ENCODE assay signal across 1 cellular context in the genomic region with DNA sequence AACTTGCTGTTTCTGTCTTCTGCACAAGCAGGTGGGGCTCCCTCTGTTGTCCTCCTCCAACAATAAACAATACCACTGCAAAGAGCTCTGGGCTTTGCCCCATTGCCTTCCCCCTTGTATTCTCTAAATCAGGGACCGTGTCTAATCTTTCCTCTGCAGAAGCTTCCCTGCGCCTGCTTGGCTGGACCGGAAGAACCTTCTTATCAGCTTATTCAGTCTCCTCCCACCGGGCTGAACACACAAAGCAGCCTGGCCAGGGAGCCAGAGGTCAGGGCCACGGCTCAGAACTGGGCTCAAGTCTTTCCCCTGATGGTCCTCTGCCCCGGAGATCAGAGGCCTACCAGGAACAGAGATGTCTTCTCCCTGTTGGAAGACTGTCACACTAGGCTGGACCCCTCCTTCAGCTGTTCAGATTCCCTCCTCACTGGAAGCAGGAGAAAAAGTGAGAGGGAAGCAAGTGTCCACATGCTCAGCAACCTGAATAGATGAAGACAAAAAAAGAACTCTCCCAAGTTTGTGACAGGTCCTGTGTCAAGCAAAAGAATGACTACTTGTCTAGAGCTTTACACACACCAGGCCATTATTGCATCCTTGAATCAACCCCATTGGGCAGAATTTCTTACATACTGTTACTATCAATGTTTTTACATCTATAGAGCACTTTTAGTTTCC.
TF ChIP-seq lines count a peak whose summit lies in the region.

No MANE protein-coding gene starts in this region.

TF ChIP-seq in HepG2, 621 proteins besides CTCF, POLR2A, EP300 and RAD21 (continued from another document and continues in another):
- TF ChIP-seq, protein P1, sequence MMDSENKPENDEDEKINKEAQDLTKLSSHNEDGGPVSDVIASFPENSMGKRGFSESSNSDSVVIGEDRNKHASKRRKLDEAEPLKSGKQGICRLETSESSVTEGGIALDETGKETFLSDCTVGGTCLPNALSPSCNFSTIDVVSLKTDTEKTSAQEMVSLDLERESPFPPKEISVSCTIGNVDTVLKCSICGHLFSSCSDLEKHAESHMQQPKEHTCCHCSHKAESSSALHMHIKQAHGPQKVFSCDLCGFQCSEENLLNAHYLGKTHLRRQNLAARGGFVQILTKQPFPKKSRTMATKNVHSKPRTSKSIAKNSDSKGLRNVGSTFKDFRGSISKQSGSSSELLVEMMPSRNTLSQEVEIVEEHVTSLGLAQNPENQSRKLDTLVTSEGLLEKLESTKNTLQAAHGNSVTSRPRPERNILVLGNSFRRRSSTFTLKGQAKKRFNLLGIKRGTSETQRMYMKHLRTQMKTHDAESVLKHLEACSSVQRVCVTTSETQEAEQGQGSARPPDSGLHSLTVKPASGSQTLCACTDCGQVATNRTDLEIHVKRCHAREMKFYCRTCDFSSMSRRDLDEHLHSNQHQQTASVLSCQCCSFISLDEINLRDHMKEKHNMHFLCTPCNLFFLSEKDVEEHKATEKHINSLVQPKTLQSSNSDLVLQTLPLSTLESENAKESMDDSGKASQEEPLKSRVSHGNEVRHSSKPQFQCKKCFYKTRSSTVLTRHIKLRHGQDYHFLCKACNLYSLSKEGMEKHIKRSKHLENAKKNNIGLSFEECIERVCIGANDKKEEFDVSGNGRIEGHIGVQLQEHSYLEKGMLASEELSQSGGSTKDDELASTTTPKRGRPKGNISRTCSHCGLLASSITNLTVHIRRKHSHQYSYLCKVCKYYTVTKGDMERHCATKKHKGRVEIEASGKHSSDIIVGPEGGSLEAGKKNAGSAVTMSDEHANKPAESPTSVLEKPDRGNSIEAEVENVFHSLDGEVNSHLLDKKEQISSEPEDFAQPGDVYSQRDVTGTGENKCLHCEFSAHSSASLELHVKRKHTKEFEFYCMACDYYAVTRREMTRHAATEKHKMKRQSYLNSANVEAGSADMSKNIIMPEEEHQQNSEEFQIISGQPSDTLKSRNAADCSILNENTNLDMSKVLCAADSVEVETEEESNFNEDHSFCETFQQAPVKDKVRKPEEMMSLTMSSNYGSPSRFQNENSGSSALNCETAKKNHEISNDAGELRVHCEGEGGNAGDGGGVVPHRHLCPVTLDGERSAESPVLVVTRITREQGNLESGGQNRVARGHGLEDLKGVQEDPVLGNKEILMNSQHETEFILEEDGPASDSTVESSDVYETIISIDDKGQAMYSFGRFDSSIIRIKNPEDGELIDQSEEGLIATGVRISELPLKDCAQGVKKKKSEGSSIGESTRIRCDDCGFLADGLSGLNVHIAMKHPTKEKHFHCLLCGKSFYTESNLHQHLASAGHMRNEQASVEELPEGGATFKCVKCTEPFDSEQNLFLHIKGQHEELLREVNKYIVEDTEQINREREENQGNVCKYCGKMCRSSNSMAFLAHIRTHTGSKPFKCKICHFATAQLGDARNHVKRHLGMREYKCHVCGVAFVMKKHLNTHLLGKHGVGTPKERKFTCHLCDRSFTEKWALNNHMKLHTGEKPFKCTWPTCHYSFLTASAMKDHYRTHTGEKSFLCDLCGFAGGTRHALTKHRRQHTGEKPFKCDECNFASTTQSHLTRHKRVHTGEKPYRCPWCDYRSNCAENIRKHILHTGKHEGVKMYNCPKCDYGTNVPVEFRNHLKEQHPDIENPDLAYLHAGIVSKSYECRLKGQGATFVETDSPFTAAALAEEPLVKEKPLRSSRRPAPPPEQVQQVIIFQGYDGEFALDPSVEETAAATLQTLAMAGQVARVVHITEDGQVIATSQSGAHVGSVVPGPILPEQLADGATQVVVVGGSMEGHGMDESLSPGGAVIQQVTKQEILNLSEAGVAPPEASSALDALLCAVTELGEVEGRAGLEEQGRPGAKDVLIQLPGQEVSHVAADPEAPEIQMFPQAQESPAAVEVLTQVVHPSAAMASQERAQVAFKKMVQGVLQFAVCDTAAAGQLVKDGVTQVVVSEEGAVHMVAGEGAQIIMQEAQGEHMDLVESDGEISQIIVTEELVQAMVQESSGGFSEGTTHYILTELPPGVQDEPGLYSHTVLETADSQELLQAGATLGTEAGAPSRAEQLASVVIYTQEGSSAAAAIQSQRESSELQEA (CRISPR knock-in tag; IDR thresholded peaks at IDR 0.05; ENCODE audit: not compliant biosample characterization), result no peak
- TF ChIP-seq, protein P2, sequence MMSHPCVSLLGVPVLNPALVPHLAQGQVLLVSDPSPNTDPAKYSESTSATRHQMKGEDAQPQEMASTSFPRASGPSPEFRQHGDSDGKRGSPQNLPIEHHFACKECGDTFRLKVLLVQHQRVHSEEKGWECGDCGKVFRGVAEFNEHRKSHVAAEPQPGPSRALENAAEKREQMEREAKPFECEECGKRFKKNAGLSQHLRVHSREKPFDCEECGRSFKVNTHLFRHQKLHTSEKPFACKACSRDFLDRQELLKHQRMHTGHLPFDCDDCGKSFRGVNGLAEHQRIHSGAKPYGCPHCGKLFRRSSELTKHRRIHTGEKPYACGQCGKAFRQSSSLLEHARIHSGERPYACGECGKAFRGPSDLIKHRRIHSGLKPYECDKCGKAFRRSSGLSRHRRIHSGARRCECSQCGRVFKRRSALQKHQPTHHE (CRISPR knock-in tag; IDR thresholded peaks at IDR 0.05; ENCODE audit: borderline replicate concordance), result 0 out of 2 replicates have a peak, but pooled peaks have one; percentile 59
- TF ChIP-seq, protein P3, sequence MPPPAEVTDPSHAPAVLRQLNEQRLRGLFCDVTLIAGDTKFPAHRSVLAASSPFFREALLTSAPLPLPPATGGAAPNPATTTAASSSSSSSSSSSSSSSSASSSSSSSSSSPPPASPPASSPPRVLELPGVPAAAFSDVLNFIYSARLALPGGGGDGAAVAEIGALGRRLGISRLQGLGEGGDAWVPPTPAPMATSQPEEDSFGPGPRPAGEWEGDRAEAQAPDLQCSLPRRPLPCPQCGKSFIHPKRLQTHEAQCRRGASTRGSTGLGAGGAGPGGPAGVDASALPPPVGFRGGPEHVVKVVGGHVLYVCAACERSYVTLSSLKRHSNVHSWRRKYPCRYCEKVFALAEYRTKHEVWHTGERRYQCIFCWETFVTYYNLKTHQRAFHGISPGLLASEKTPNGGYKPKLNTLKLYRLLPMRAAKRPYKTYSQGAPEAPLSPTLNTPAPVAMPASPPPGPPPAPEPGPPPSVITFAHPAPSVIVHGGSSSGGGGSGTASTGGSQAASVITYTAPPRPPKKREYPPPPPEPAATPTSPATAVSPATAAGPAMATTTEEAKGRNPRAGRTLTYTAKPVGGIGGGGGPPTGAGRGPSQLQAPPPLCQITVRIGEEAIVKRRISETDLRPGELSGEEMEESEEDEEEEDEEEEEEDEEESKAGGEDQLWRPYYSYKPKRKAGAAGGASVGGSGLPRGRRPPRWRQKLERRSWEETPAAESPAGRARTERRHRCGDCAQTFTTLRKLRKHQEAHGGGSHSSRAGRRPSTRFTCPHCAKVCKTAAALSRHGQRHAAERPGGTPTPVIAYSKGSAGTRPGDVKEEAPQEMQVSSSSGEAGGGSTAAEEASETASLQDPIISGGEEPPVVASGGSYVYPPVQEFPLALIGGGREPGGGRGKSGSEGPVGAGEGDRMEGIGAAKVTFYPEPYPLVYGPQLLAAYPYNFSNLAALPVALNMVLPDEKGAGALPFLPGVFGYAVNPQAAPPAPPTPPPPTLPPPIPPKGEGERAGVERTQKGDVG (CRISPR knock-in tag; IDR thresholded peaks at IDR 0.05; ENCODE audit: borderline replicate concordance), result no peak
- no peak for TF ChIP-seq ZNF569 (CRISPR knock-in tag; IDR thresholded peaks at IDR 0.05; ENCODE audit: borderline replicate concordance)
- TF ChIP-seq NFIC (IDR thresholded peaks at IDR 0.05; ENCODE audit: low read length), result peak; percentile 63; the same call in 1 of the 2 replicates
- peak; percentile 60; the same call in 1 of the 2 replicates for TF ChIP-seq ZNF350 (CRISPR knock-in tag; IDR thresholded peaks at IDR 0.05; ENCODE audit: borderline replicate concordance, low read depth)
- TF ChIP-seq DDIT3 (CRISPR knock-in tag; IDR thresholded peaks at IDR 0.05), result no peak
- TF ChIP-seq, protein P4, sequence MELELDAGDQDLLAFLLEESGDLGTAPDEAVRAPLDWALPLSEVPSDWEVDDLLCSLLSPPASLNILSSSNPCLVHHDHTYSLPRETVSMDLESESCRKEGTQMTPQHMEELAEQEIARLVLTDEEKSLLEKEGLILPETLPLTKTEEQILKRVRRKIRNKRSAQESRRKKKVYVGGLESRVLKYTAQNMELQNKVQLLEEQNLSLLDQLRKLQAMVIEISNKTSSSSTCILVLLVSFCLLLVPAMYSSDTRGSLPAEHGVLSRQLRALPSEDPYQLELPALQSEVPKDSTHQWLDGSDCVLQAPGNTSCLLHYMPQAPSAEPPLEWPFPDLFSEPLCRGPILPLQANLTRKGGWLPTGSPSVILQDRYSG (CRISPR knock-in tag; IDR thresholded peaks at IDR 0.05), result no peak
- TF ChIP-seq, protein P5, sequence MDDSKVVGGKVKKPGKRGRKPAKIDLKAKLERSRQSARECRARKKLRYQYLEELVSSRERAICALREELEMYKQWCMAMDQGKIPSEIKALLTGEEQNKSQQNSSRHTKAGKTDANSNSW (CRISPR knock-in tag; IDR thresholded peaks at IDR 0.05; ENCODE audit: borderline replicate concordance), result no peak
- no peak for TF ChIP-seq NFYC (CRISPR knock-in tag; IDR thresholded peaks at IDR 0.05)
- TF ChIP-seq ZNF383 (CRISPR knock-in tag; IDR thresholded peaks at IDR 0.05; ENCODE audit: borderline replicate concordance), result 0 out of 2 replicates have a peak, but pooled peaks have one; percentile 31
- TF ChIP-seq ZMYM2 (CRISPR knock-in tag; IDR thresholded peaks at IDR 0.05), result peak; percentile 68
- peak; percentile 56 for TF ChIP-seq ASH2L (IDR thresholded peaks at IDR 0.05; ENCODE audit: insufficient read length, low read depth, low read length)
- no peak for TF ChIP-seq ZSCAN21 (CRISPR knock-in tag; IDR thresholded peaks at IDR 0.05; ENCODE audit: borderline replicate concordance)
- no peak for TF ChIP-seq ZNF33A (CRISPR knock-in tag; IDR thresholded peaks at IDR 0.05; ENCODE audit: borderline replicate concordance)
- TF ChIP-seq ZFP1 (CRISPR knock-in tag; IDR thresholded peaks at IDR 0.05), result no peak
- TF ChIP-seq, protein P6, sequence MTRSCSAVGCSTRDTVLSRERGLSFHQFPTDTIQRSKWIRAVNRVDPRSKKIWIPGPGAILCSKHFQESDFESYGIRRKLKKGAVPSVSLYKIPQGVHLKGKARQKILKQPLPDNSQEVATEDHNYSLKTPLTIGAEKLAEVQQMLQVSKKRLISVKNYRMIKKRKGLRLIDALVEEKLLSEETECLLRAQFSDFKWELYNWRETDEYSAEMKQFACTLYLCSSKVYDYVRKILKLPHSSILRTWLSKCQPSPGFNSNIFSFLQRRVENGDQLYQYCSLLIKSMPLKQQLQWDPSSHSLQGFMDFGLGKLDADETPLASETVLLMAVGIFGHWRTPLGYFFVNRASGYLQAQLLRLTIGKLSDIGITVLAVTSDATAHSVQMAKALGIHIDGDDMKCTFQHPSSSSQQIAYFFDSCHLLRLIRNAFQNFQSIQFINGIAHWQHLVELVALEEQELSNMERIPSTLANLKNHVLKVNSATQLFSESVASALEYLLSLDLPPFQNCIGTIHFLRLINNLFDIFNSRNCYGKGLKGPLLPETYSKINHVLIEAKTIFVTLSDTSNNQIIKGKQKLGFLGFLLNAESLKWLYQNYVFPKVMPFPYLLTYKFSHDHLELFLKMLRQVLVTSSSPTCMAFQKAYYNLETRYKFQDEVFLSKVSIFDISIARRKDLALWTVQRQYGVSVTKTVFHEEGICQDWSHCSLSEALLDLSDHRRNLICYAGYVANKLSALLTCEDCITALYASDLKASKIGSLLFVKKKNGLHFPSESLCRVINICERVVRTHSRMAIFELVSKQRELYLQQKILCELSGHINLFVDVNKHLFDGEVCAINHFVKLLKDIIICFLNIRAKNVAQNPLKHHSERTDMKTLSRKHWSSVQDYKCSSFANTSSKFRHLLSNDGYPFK (CRISPR knock-in tag; IDR thresholded peaks at IDR 0.05; ENCODE audit: borderline replicate concordance), result peak; percentile 32; the same call in 1 of the 2 replicates
- TF ChIP-seq NR2F6 (IDR thresholded peaks at IDR 0.05), result peak; percentile 97
- peak; percentile 99 for TF ChIP-seq NR2F6 (CRISPR knock-in tag; IDR thresholded peaks at IDR 0.05)
- no peak for TF ChIP-seq ZNF446 (CRISPR knock-in tag; IDR thresholded peaks at IDR 0.05)
- no peak for TF ChIP-seq ZNF30 (CRISPR knock-in tag; IDR thresholded peaks at IDR 0.05)
- TF ChIP-seq, protein P7, sequence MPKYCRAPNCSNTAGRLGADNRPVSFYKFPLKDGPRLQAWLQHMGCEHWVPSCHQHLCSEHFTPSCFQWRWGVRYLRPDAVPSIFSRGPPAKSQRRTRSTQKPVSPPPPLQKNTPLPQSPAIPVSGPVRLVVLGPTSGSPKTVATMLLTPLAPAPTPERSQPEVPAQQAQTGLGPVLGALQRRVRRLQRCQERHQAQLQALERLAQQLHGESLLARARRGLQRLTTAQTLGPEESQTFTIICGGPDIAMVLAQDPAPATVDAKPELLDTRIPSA (CRISPR knock-in tag; IDR thresholded peaks at IDR 0.05; ENCODE audit: borderline replicate concordance), result no peak
- TF ChIP-seq POGZ (CRISPR knock-in tag; IDR thresholded peaks at IDR 0.05), result peak; percentile 79
- TF ChIP-seq ZNF761 (CRISPR knock-in tag; conservative IDR thresholded peaks at IDR 0.05), result no peak
- TF ChIP-seq, protein P8, sequence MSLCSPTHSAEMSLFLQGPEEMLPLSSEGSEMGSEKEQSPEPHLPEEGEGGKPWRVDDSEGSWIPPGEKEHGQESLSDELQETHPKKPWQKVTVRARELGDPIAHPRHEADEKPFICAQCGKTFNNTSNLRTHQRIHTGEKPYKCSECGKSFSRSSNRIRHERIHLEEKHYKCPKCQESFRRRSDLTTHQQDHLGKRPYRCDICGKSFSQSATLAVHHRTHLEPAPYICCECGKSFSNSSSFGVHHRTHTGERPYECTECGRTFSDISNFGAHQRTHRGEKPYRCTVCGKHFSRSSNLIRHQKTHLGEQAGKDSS (CRISPR knock-in tag; IDR thresholded peaks at IDR 0.05; ENCODE audit: borderline replicate concordance, low read depth), result no peak
- no peak for TF ChIP-seq RELA (CRISPR knock-in tag; IDR thresholded peaks at IDR 0.05)
- TF ChIP-seq, protein P9, sequence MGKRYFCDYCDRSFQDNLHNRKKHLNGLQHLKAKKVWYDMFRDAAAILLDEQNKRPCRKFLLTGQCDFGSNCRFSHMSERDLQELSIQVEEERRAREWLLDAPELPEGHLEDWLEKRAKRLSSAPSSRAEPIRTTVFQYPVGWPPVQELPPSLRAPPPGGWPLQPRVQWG (CRISPR knock-in tag; IDR thresholded peaks at IDR 0.05; ENCODE audit: borderline replicate concordance, low read depth), result no peak
- TF ChIP-seq MAFK (conservative IDR thresholded peaks at IDR 0.05 in 1 of 2, IDR thresholded peaks at IDR 0.05 in 1 of 2; ENCODE audit: low read length in 2 of 2), result no peak
- peak; percentile 59; the same call in 1 of the 2 replicates for TF ChIP-seq ZNF431 (CRISPR knock-in tag; IDR thresholded peaks at IDR 0.05; ENCODE audit: borderline replicate concordance, low read depth)
- TF ChIP-seq MED13 (CRISPR knock-in tag; IDR thresholded peaks at IDR 0.05), result peak; percentile 70; the same call in 1 of the 2 replicates
